8 cellular contexts compared by ENCODE assay signal in the genomic region with DNA sequence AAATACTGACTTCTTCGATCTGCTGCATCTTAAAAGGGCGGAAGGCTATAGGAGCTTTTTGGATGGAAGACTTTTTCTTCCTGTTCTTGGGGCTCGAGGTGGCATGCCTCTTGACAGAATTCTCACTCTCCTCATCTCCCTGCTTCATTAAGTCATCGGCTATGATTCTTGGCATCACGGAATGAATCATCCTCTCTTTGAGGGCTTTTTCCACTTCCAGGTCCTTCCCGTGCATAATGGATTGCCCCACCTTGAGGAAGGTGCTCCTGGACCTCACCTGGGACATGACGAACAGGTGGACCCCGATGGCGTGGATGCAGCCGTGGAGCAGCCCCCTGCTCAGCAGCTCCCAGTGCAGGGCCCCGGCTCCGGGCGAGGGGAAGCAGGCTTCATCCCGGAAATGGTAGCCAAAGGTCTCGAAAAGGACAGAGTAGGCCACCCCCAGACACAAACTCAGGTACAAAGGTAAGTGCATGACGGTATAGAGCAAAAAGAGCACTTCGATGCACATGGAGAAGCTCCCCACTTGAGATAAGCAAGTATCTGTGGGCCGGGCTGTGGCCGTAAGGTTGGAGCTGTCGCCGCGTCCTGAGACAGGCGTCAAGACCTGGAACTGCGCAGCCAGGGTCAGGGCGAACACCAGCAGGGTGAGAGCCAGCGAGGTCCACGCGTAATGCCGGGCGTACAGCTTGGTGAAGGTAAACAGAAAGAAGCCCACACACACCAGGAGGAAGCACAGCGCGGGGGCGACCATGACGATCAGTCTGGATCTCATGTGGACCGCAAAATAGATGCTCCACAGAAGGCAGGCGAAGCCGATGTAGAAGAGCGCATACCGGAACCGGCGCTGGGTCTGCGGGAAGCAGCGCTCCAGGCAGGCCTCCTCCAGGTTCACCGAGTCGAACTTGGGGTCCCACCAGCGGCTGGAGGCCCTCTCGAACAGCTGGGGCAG. TPM values are rescaled to one million over a fixed set of nuclear protein-coding genes. Genes with fewer than 3 reads are reported as not detected.
DNase-seq lines count a peak whose midpoint lies in the region; ATAC-seq and TF ChIP-seq lines count a peak whose summit lies in the region.

No MANE protein-coding gene starts in this region.

- H3K27me3 Mint-ChIP-seq in activated B cell treated with CpG ODN at 0.5 μM for 24 hours: peaks cover 2% of the 10 kb centered on the region

- no peak for TF ChIP-seq CTCF in activated B cell treated with CpG ODN at 0.5 μM for 24 hours (IDR thresholded peaks at IDR 0.05)
- no peak for TF ChIP-seq CTCF in GM13977 (IDR thresholded peaks at IDR 0.05; ENCODE audit: extremely low read depth, insufficient read depth, missing control alignments)

- POLR2A ChIA-PET in activated B cell treated with CpG ODN at 0.5 μM for 24 hours (lab: Charles Lee): no interaction called here

- H3K4me1 Mint-ChIP-seq in activated B cell treated with CpG ODN at 0.5 μM for 24 hours: peaks cover 8% of the 10 kb centered on the region

- intact Hi-C loops in activated B cell treated with CpG ODN at 0.5 μM for 24 hours (cut with micrococcal nuclease) (loop anchor here (5.0 kb wide), 2 partner anchors 68 to 193 kb away; no protein-coding TSS in a partner anchor), right cardiac atrium (cut with DNase I) (loop anchor here in 2 of 4 donors (5.0 to 10.0 kb wide), 4 partner anchors 68 to 138 kb away; a partner anchor contains a TSS)

- DNase-seq in H7 (no peak), activated B cell treated with CpG ODN at 0.5 μM for 24 hours (no peak), right cardiac atrium (peak in 2 of 3 donors; percentile 68 to 69), AG08396 (ENCODE audit: low spot score) (no peak), GM13977 (ENCODE audit: low spot score) (no peak)

- in situ Hi-C loops in GM13977 (cut with MboI; ENCODE audit: low pct_unique_long_range_greater_than_20kb, low sequenced_read_pairs, unreplicated experiment): no loop called here

- no peaks in the 10 kb centered on the region for H3K9me3 ChIP-seq in right cardiac atrium (ENCODE audit: control insufficient read depth, low read length)
- H3K9me3 ChIP-seq in skeletal muscle satellite cell (replicated peaks; ENCODE audit: low read length): no peaks in the 10 kb centered on the region

- no peak overlapping the region for H3K9ac ChIP-seq in skeletal muscle satellite cell (ENCODE audit: low read depth, low read length)

- CTCF ChIA-PET in activated B cell treated with CpG ODN at 0.5 μM for 24 hours (lab: Charles Lee): interaction anchor here (0.8 kb wide), 1 partner anchor 139 kb away, joined by 3 read pairs; no protein-coding TSS in a partner anchor

- no peaks in the 10 kb centered on the region for H3K36me3 Mint-ChIP-seq in activated B cell treated with CpG ODN at 0.5 μM for 24 hours (ENCODE audit: low read depth)

- WGBS in right cardiac atrium: 68% methylated on average over 47 of the region's 47 CpGs

- peak overlapping the region; percentile 64 for H3K4me3 ChIP-seq in H7 (ENCODE audit: insufficient read depth, low read depth, low read length)
- H3K4me3 ChIP-seq in right cardiac atrium (ENCODE audit: low read length): peak overlapping the region; percentile 98
- peak overlapping the region; percentile 75 for H3K4me3 ChIP-seq in skeletal muscle satellite cell (ENCODE audit: low read length)

- ATAC-seq in activated B cell treated with CpG ODN at 0.5 μM for 24 hours (ENCODE audit: low read depth) (no peak), right cardiac atrium (peak in 1 of 2 donors; percentile 3), HG03439 (IDR thresholded peaks at IDR 0.05; ENCODE audit: unreplicated experiment) (no peak), HG03469 (IDR thresholded peaks at IDR 0.05; ENCODE audit: unreplicated experiment) (no peak)

- H3K4me3 Mint-ChIP-seq in activated B cell treated with CpG ODN at 0.5 μM for 24 hours: peak overlapping the region; percentile 67

- H3K4me1 ChIP-seq in right cardiac atrium (ENCODE audit: control insufficient read depth, insufficient read depth, low read length) (peaks cover 16% of the 10 kb centered on the region), skeletal muscle satellite cell (ENCODE audit: control insufficient read depth, insufficient read depth, low read length) (peaks cover 50% of the 10 kb centered on the region)

- H3K27me3 ChIP-seq in H7 (ENCODE audit: control insufficient read depth, insufficient read depth, low read length) (peaks cover 19% of the 10 kb centered on the region), right cardiac atrium (ENCODE audit: control insufficient read depth, insufficient read depth) (no peaks in the 10 kb centered on the region), skeletal muscle satellite cell (ENCODE audit: control insufficient read depth, insufficient read depth, low read length) (no peaks in the 10 kb centered on the region)

- H3K36me3 ChIP-seq in H7 (replicated peaks; ENCODE audit: control insufficient read depth, insufficient read depth, low read length) (no peaks in the 10 kb centered on the region), skeletal muscle satellite cell (ENCODE audit: insufficient read depth, low read length) (no peaks in the 10 kb centered on the region)

- H3K9me3 Mint-ChIP-seq in activated B cell treated with CpG ODN at 0.5 μM for 24 hours: no peaks in the 10 kb centered on the region

- no peak overlapping the region for H3K27ac ChIP-seq in right cardiac atrium (ENCODE audit: low read length)

- H3K27ac Mint-ChIP-seq in activated B cell treated with CpG ODN at 0.5 μM for 24 hours: no peak overlapping the region

- peak overlapping the region; percentile 94 for H3K4me2 ChIP-seq in skeletal muscle satellite cell (ENCODE audit: low read length)

RNA-seq across cellular contexts. Expression of a gene that starts 1.7 kb away (rescaled TPM):
- total RNA-seq in H7 (2014; rRNA removed; shearing (Covaris generic)): 6.0 and 6.5 TPM in 2 replicates
- total RNA-seq in activated B cell treated with CpG ODN at 0.5 μM for 24 hours (1.3 and 2.0 TPM in 2 replicates), right cardiac atrium (10 to 100 TPM; 25.9 to 31.4 (median 28.9) TPM)
- polyA plus RNA-seq in right cardiac atrium: 13.0 TPM
- total RNA-seq in skeletal muscle satellite cell (2012; rRNA removed): 10.6 and 17.3 TPM in 2 replicates

Comparison
In these comparisons a context has a peak if more than half of its experiments do, and no peak if none do; other contexts are left out.
1. DNase-seq: peak in right cardiac atrium (2 of 3); none in H7 (single experiment), activated B cell treated with CpG ODN at 0.5 μM for 24 hours (single experiment), AG08396 (single experiment) and GM13977 (single experiment).
2. Peak in every context shown above with its lines, with median percentiles within 50 percentile points of each other: H3K4me3 ChIP-seq.